In the genomic region with DNA sequence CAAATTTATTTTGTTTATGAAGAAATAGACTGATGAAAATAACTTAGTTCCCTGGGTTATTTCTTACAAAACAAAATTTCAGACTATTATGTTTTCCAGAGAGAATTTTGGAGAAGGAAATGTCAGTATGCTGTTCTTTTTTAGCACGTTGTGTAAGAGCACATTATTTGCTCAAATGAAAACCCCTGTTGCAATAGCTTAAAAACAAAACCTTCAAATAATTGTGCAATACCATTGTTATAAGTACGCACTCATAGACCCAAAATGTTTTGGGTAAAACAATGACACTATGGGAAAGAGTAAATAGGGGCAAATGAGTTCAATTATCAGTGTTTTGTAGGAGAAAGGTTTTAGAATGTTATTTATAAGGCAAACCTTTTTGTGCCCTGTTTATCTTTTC, we compare ENCODE assay signal across 1 cellular context.
TF ChIP-seq lines count a peak whose summit lies in the region.

No MANE protein-coding gene starts in this region.

TF ChIP-seq in HepG2, 621 proteins besides CTCF, POLR2A, EP300 and RAD21 (continues in another document):
- TF ChIP-seq ZNF709 (CRISPR knock-in tag; IDR thresholded peaks at IDR 0.05) (no peak), MYC (CRISPR knock-in tag; IDR thresholded peaks at IDR 0.05; ENCODE audit: borderline replicate concordance) (no peak), SAP130 (CRISPR knock-in tag; IDR thresholded peaks at IDR 0.05; ENCODE audit: low read depth) (peak; percentile 63; the same call in 1 of the 2 replicates), NCOR1 (IDR thresholded peaks at IDR 0.05; ENCODE audit: borderline replicate concordance, low read length) (peak; percentile 51; the same call in 1 of the 2 replicates), GATAD2A (CRISPR knock-in tag; IDR thresholded peaks at IDR 0.05) (peak; percentile 95), ZNF713 (CRISPR knock-in tag; IDR thresholded peaks at IDR 0.05) (no peak), SMC3 (IDR thresholded peaks at IDR 0.05; ENCODE audit: low read length) (peak; percentile 10; the same call in 1 of the 2 replicates), ATF4 (CRISPR knock-in tag; IDR thresholded peaks at IDR 0.05) (peak in 1 of 2 experiments; percentile 85; a peak in 2 of 4 replicates), NKX3-1 (CRISPR knock-in tag; IDR thresholded peaks at IDR 0.05) (peak; percentile 58; the same call in 1 of the 2 replicates), PHF8 (CRISPR knock-in tag; IDR thresholded peaks at IDR 0.05) (no peak), PAXIP1 (CRISPR knock-in tag; conservative IDR thresholded peaks at IDR 0.05) (peak; percentile 55), RARA (CRISPR knock-in tag; IDR thresholded peaks at IDR 0.05) (0 out of 2 replicates have a peak, but pooled peaks have one; percentile 23), RXRB (CRISPR knock-in tag; IDR thresholded peaks at IDR 0.05; ENCODE audit: borderline replicate concordance) (peak; percentile 79), KLF16 (CRISPR knock-in tag; IDR thresholded peaks at IDR 0.05) (peak in 1 of 2 experiments; percentile 66; a peak in 1 of 4 replicates), ZNF3 (CRISPR knock-in tag; IDR thresholded peaks at IDR 0.05) (no peak), CREB1 (IDR thresholded peaks at IDR 0.05) (no peak), CREB1 (CRISPR knock-in tag; IDR thresholded peaks at IDR 0.05) (peak; percentile 44), ZBTB25 (CRISPR knock-in tag; IDR thresholded peaks at IDR 0.05) (peak; percentile 43; the same call in 1 of the 2 replicates), HNF4A (CRISPR knock-in tag; IDR thresholded peaks at IDR 0.05) (peak; percentile 48; the same call in 1 of the 2 replicates), KAT8 (CRISPR knock-in tag; IDR thresholded peaks at IDR 0.05) (peak; percentile 43; the same call in 1 of the 2 replicates), ZFP37 (CRISPR knock-in tag; IDR thresholded peaks at IDR 0.05; ENCODE audit: borderline replicate concordance) (no peak), FOXA3 (CRISPR knock-in tag; IDR thresholded peaks at IDR 0.05) (peak; percentile 86), ELF3 (CRISPR knock-in tag; IDR thresholded peaks at IDR 0.05) (peak; percentile 88), MXD3 (CRISPR knock-in tag; IDR thresholded peaks at IDR 0.05) (no peak), ZNF775 (CRISPR knock-in tag; IDR thresholded peaks at IDR 0.05; ENCODE audit: borderline replicate concordance) (no peak), SOX5 (CRISPR knock-in tag; IDR thresholded peaks at IDR 0.05; ENCODE audit: borderline replicate concordance) (peak; percentile 100), SOX13 (IDR thresholded peaks at IDR 0.05) (peak; percentile 99), SOX13 (CRISPR knock-in tag; conservative IDR thresholded peaks at IDR 0.05 in 1 of 2, IDR thresholded peaks at IDR 0.05 in 1 of 2) (peak in 1 of 2 experiments; percentile 100; a peak in 2 of 4 replicates), HOMEZ (CRISPR knock-in tag; IDR thresholded peaks at IDR 0.05; ENCODE audit: low read depth) (peak; percentile 60; the same call in 1 of the 2 replicates), MIER3 (CRISPR knock-in tag; IDR thresholded peaks at IDR 0.05; ENCODE audit: borderline replicate concordance) (peak; percentile 34; the same call in 1 of the 2 replicates), SP1 (IDR thresholded peaks at IDR 0.05) (no peak), SP1 (CRISPR knock-in tag; IDR thresholded peaks at IDR 0.05) (no peak), NR2C2 (CRISPR knock-in tag; IDR thresholded peaks at IDR 0.05; ENCODE audit: borderline replicate concordance) (peak; percentile 20; the same call in 1 of the 2 replicates), ESRRA (CRISPR knock-in tag; IDR thresholded peaks at IDR 0.05; ENCODE audit: low read depth) (no peak), ZFP90 (CRISPR knock-in tag; IDR thresholded peaks at IDR 0.05; ENCODE audit: borderline replicate concordance) (no peak), FOXP1 (IDR thresholded peaks at IDR 0.05) (no peak), FOXP1 (CRISPR knock-in tag; IDR thresholded peaks at IDR 0.05) (peak; percentile 96), ZNF331 (CRISPR knock-in tag; IDR thresholded peaks at IDR 0.05) (0 out of 2 replicates have a peak, but pooled peaks have one; percentile 47), ZBTB7B (CRISPR knock-in tag; IDR thresholded peaks at IDR 0.05) (no peak; the same call in 1 of the 2 replicates), CEBPG (CRISPR knock-in tag; IDR thresholded peaks at IDR 0.05) (peak; percentile 99), TRIM24 (CRISPR knock-in tag; IDR thresholded peaks at IDR 0.05) (peak; percentile 60; the same call in 1 of the 2 replicates), ZFP1 (CRISPR knock-in tag; IDR thresholded peaks at IDR 0.05) (peak; percentile 63; the same call in 1 of the 2 replicates)
- TF ChIP-seq, protein P1, sequence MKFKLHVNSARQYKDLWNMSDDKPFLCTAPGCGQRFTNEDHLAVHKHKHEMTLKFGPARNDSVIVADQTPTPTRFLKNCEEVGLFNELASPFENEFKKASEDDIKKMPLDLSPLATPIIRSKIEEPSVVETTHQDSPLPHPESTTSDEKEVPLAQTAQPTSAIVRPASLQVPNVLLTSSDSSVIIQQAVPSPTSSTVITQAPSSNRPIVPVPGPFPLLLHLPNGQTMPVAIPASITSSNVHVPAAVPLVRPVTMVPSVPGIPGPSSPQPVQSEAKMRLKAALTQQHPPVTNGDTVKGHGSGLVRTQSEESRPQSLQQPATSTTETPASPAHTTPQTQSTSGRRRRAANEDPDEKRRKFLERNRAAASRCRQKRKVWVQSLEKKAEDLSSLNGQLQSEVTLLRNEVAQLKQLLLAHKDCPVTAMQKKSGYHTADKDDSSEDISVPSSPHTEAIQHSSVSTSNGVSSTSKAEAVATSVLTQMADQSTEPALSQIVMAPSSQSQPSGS (CRISPR knock-in tag; IDR thresholded peaks at IDR 0.05), result peak; percentile 35; the same call in 1 of the 2 replicates
- TF ChIP-seq, protein P2, sequence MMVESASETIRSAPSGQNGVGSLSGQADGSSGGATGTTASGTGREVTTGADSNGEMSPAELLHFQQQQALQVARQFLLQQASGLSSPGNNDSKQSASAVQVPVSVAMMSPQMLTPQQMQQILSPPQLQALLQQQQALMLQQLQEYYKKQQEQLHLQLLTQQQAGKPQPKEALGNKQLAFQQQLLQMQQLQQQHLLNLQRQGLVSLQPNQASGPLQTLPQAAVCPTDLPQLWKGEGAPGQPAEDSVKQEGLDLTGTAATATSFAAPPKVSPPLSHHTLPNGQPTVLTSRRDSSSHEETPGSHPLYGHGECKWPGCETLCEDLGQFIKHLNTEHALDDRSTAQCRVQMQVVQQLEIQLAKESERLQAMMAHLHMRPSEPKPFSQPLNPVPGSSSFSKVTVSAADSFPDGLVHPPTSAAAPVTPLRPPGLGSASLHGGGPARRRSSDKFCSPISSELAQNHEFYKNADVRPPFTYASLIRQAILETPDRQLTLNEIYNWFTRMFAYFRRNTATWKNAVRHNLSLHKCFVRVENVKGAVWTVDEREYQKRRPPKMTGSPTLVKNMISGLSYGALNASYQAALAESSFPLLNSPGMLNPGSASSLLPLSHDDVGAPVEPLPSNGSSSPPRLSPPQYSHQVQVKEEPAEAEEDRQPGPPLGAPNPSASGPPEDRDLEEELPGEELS (CRISPR knock-in tag; IDR thresholded peaks at IDR 0.05), result peak; percentile 82
- TF ChIP-seq, protein P3, sequence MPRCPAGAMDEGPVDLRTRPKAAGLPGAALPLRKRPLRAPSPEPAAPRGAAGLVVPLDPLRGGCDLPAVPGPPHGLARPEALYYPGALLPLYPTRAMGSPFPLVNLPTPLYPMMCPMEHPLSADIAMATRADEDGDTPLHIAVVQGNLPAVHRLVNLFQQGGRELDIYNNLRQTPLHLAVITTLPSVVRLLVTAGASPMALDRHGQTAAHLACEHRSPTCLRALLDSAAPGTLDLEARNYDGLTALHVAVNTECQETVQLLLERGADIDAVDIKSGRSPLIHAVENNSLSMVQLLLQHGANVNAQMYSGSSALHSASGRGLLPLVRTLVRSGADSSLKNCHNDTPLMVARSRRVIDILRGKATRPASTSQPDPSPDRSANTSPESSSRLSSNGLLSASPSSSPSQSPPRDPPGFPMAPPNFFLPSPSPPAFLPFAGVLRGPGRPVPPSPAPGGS (CRISPR knock-in tag; IDR thresholded peaks at IDR 0.05), result no peak
- TF ChIP-seq, protein P4, sequence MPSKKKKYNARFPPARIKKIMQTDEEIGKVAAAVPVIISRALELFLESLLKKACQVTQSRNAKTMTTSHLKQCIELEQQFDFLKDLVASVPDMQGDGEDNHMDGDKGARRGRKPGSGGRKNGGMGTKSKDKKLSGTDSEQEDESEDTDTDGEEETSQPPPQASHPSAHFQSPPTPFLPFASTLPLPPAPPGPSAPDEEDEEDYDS (CRISPR knock-in tag; IDR thresholded peaks at IDR 0.05), result 0 out of 2 replicates have a peak, but pooled peaks have one; percentile 16
